23 cellular contexts compared by ENCODE assay signal in the genomic region with DNA sequence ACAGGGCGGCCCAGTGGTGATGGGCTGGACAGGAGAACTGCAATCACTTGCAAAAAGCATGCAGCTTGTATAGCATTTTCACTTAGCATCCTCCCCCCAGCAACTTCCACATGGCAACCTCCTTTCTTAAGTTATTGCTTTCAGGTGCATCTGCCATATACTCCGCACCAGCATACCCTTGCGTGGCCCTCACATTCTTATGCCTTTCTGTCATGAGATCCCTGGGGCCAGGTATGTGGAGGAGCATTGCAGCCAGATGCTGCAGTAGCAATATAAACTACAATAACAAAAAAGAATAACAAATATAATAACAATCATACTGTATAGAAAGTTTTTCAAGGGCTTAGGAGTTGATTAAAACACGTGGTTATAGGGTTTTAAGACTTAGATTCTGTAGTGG.
"Had no signal": no experiment of that assay in that cellular context is flagged by ENCODE, and none has a peak within 500 bp of the region (broad histone marks: within the 10 kb centered on the region; RNA-seq: fewer than 3 reads in every experiment).

No MANE protein-coding gene starts in this region.

- H3K27ac ChIP-seq: stomach, suprapubic skin, testis, thoracic aorta, thyroid gland, tibial artery, tibial nerve, transverse colon, upper lobe of left lung, upper lobe of right lung, uterus, vagina had no signal

- H3K9me3 ChIP-seq: stomach, suprapubic skin, testis, thoracic aorta, thyroid gland, tibial artery, tibial nerve, transverse colon, upper lobe of left lung, upper lobe of right lung, uterus, vagina had no signal

- H3K27me3 ChIP-seq: stomach, suprapubic skin, testis, thyroid gland, tibial artery, tibial nerve, transverse colon, upper lobe of left lung, upper lobe of right lung, uterus, vagina had no signal

- H3K4me1 ChIP-seq: stomach, suprapubic skin, testis, thyroid gland, tibial artery, tibial nerve, transverse colon, upper lobe of left lung, upper lobe of right lung, uterus, vagina had no signal

- DNase-seq: stimulated activated CD4-positive, alpha-beta T cell treated with anti-CD3 and anti-CD28 coated beads, Interleukin-2, amount 100 ng/mL, for 48 hours; stimulated activated CD4-positive, alpha-beta T cell treated with anti-CD3 and anti-CD28 coated beads, Interleukin-4, amount 100 ng/mL, for 1 hour; stimulated activated CD4-positive, alpha-beta T cell treated with anti-CD3 and anti-CD28 coated beads, Interleukin-4, amount 100 ng/mL, for 24 hours; stimulated activated CD4-positive, alpha-beta T cell treated with anti-CD3 and anti-CD28 coated beads, Interleukin-4, amount 100 ng/mL, for 4 hours; stimulated activated CD8-positive, alpha-beta memory T cell treated with anti-CD3 and anti-CD28 coated beads, Interleukin-4, amount 100 ng/mL, for 48 hours; stimulated activated naive B cell treated with anti-CD40 and anti-IgM and Interleukin-4, amounts not matched to agents 10 μg/mL and 1 μg/mL and 100 μg/mL, for 72 hours; stimulated activated naive CD4-positive, alpha-beta T cell; stimulated activated naive CD4-positive, alpha-beta T cell treated with Interleukin-2 at 50 U/mL for 16 hours; stimulated activated naive CD8-positive, alpha-beta T cell treated with anti-CD3 and anti-CD28 coated beads, Interleukin-15, amount 100 ng/mL, for 72 hours; stimulated activated naive CD8-positive, alpha-beta T cell treated with anti-CD3 and anti-CD28 coated beads, Interleukin-15, Interleukin-2, amounts not matched to agents 100 U/mL and 50 U/mL, for 24 hours; stomach; substantia nigra; testis; thyroid gland; tibial artery; transverse colon; upper lobe of left lung; upper lobe of right lung; uterus had no signal

- H3K4me3 ChIP-seq: stomach, suprapubic skin, testis, thoracic aorta, thyroid gland, tibial artery, tibial nerve, transverse colon, upper lobe of left lung, upper lobe of right lung, uterus, vagina had no signal
